ENCODE assay signal across 8 cellular contexts in genomic region chr4:2059034-2059725, GRCh38. TPM values are rescaled to one million over a fixed set of nuclear protein-coding genes. Genes with fewer than 3 reads are reported as not detected.
DNase-seq lines count a peak whose midpoint lies in the region; ATAC-seq and TF ChIP-seq lines count a peak whose summit lies in the region.

Gene NAT8L (plus strand): TSS chr4:2059327. CDS start chr4:2059512, 185 bp downstream.

- H3K36me3 ChIP-seq in adipocyte (ENCODE audit: control insufficient read depth, insufficient read depth, low read length, severe bottlenecking) = no peaks in the 10 kb centered on the region
- H3K36me3 ChIP-seq in skeletal muscle tissue (ENCODE audit: control insufficient read depth in 3 of 3, insufficient read depth in 3 of 3, low read length in 3 of 3) = no peaks in the 10 kb centered on the region

- H3K4me3 ChIP-seq in adipocyte (ENCODE audit: low read length) = no peak within 1 kb of the TSS
- H3K4me3 ChIP-seq in iPS-11a (ENCODE audit: low read depth, low read length) = peak within 1 kb of the TSS; percentile 24
- peak within 1 kb of the TSS in 2 of 3 donors; percentile 29 to 40 for H3K4me3 ChIP-seq in skeletal muscle tissue (ENCODE audit: low read length in 3 of 3)

- no peak for ATAC-seq in GM19467 (IDR thresholded peaks at IDR 0.05; ENCODE audit: unreplicated experiment)

- H3K4me1 ChIP-seq in adipocyte (ENCODE audit: control insufficient read depth, insufficient read depth, low read length) (no peaks in the 10 kb centered on the region), skeletal muscle tissue (ENCODE audit: control insufficient read depth in 3 of 3, insufficient read depth in 3 of 3, low read length in 3 of 3) (no peaks in the 10 kb centered on the region)

- TF ChIP-seq CTCF in GM20000 (IDR thresholded peaks at IDR 0.05; ENCODE audit: extremely low read depth, missing control alignments) = no peak

- DNase-seq in GM20000 (ENCODE audit: low spot score) (peak; percentile 81), NCI-H187 treated with DMSO at 0.1 percent for 48 hours (lab: John Stamatoyannopoulos, UW) (peak; percentile 12), adipocyte (ENCODE audit: low read depth) (peak; percentile 60), islet precursor cell (no peak), T-helper 1 cell (no peak)

- peaks cover 33% of the 10 kb centered on the region for H3K27me3 ChIP-seq in adipocyte (replicated peaks; ENCODE audit: control insufficient read depth, insufficient read depth, low read length)
- peaks cover 19 to 26% (median 20%) of the 10 kb centered on the region in 3 donors for H3K27me3 ChIP-seq in skeletal muscle tissue (ENCODE audit: control insufficient read depth in 3 of 3, insufficient read depth in 3 of 3, low read length in 3 of 3)

- H3K9me3 ChIP-seq in adipocyte (ENCODE audit: control insufficient read depth, low read length) (no peaks in the 10 kb centered on the region), skeletal muscle tissue (ENCODE audit: control insufficient read depth in 3 of 3, low read length in 3 of 3) (no peaks in the 10 kb centered on the region)

- H3K9ac ChIP-seq in adipocyte (ENCODE audit: low read length) = no peak within 1 kb of the TSS
- peak within 1 kb of the TSS in 1 of 3 donors; percentile 54 for H3K9ac ChIP-seq in skeletal muscle tissue (ENCODE audit: low read depth in 1 of 3, low read length in 3 of 3)

- no peak within 1 kb of the TSS for H3K27ac ChIP-seq in skeletal muscle tissue (ENCODE audit: low read depth, low read length)

RNA-seq across cellular contexts. Expression of gene NAT8L, which starts in this region (rescaled TPM):
- total RNA-seq in skeletal muscle tissue = 1.0 TPM

Comparison
In these comparisons a context has a peak if more than half of its experiments do, and no peak if none do; other contexts are left out.
1. DNase-seq: peak in GM20000 (single experiment), NCI-H187 treated with DMSO at 0.1 percent for 48 hours (single experiment) and adipocyte (single experiment); none in islet precursor cell (single experiment) and T-helper 1 cell (0 of 5).